9 cellular contexts compared by ENCODE assay signal in the genomic region with DNA sequence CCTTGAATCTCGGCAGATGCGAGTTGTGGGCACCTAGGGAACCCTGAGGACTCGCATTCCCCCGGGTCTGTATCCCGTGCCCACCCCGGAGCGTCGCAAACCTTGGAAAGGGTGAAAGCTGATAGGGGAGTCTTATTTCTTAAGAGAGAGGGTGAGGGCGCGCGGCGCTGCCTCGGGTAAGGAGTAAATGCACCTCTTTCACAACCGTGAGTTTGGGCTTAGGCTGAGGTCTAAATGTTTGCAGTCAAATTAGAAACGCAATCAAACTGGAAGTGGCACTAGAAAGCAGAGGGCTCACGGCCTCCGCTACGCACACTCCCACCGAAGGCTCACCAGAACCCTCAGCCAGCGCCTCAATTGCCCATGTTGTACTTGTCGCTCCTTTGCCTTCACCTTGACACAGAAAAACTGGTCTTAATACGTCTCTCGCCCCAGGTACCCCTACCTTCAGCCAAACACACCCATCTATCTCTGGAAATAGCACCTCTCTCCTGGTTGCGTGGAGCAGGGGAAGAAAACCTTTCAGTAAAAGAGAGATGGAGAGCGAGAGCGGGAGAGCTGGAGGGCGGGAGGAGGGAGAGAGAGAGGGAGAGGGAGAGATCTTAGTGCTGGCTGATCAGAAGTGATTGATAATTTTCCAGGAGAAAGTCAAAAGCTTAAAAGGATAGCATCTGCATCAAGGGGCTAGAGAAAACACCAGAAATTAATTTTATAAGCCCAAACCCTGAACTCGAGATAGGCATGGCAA. TPM values are rescaled to one million over a fixed set of nuclear protein-coding genes. Genes with fewer than 3 reads are reported as not detected.
DNase-seq lines count a peak whose midpoint lies in the region; ATAC-seq and TF ChIP-seq lines count a peak whose summit lies in the region.
"Had no signal": no experiment of that assay in that cellular context is flagged by ENCODE, and none has a peak within 500 bp of the region (broad histone marks: within the 10 kb centered on the region; RNA-seq: fewer than 3 reads in every experiment).

No MANE protein-coding gene starts in this region.

- no peak overlapping the region for H2AK9ac ChIP-seq in IMR-90 (replicated peaks; ENCODE audit: low read depth, low read length, poor library complexity)

- H3K9ac ChIP-seq in IMR-90 (ENCODE audit: low read depth, low read length) = no peak overlapping the region
- no peak overlapping the region for H3K9ac ChIP-seq in iPS-18a (ENCODE audit: low read length)

- H3K14ac ChIP-seq in IMR-90 (replicated peaks; ENCODE audit: low read depth, low read length) = no peak overlapping the region

- ATAC-seq in IMR-90 (ENCODE audit: low read depth) (no peak), HG03280 (IDR thresholded peaks at IDR 0.05; ENCODE audit: unreplicated experiment) (no peak), GM18517 (IDR thresholded peaks at IDR 0.05; ENCODE audit: unreplicated experiment) (no peak)
- ATAC-seq: SK-N-SH treated with all-trans-retinoic acid at 6 μM for 48 hours had no signal

- no peak for TF ChIP-seq POLR2A in IMR-90 (IDR thresholded peaks at IDR 0.05; ENCODE audit: low read depth, low read length)

- H3K9me3 Mint-ChIP-seq in activated T-helper 1 cell treated with anti-CD3 and anti-CD28 coated beads, Interleukin-12 subunit alpha, Interleukin-12 subunit beta, Interleukin-2, Interleukin-4 antibody, amounts not matched to agents 30 ng/mL and 10 ng/mL and 1 ng/mL, durations not matched to agents 14 hours and 24 hours and 36 hours = no peaks in the 10 kb centered on the region

- no peak overlapping the region for H3K4me3 ChIP-seq in IMR-90 (ENCODE audit: insufficient read depth, low read depth, low read length)
- H3K4me3 ChIP-seq in iPS-18a (ENCODE audit: low read length) = peak overlapping the region; percentile 83
- peak overlapping the region; percentile 15 for H3K4me3 ChIP-seq in skeletal muscle cell (ENCODE audit: low read depth, low read length)

- dilution Hi-C loops in IMR-90 (cut with HindIII; ENCODE audit: low sequenced_read_pairs, unreplicated experiment) = no loop called here

- H4K20me1 ChIP-seq in IMR-90 (ENCODE audit: insufficient read depth, low read length) = no peaks in the 10 kb centered on the region

- no peak overlapping the region for H2BK15ac ChIP-seq in IMR-90 (ENCODE audit: low read depth, low read length)

- no TSS peak for BruUV-seq in IMR-90 (replicated peaks; lab: Mats Ljungman, UMichigan)

- peaks cover 6% of the 10 kb centered on the region; the same call in 1 of the 2 replicates for H3K36me3 ChIP-seq in IMR-90 (ENCODE audit: control insufficient read depth, insufficient read depth, low read length)
- H3K36me3 ChIP-seq in iPS-18a (ENCODE audit: control insufficient read depth, low read depth, low read length) = no peaks in the 10 kb centered on the region

- H3K27me3 ChIP-seq in IMR-90 (ENCODE audit: control insufficient read depth, insufficient read depth, low read length) (no peaks in the 10 kb centered on the region), iPS-18a (ENCODE audit: control insufficient read depth, insufficient read depth, low read length) (peaks cover 93% of the 10 kb centered on the region)

- no peak overlapping the region; a peak in 1 of 4 replicates for H4K8ac ChIP-seq in IMR-90 (ENCODE audit: low read depth in 2 of 2, low read length in 2 of 2)

- no peak overlapping the region for H4K5ac ChIP-seq in IMR-90 (ENCODE audit: low read depth, low read length)

- H3K27ac ChIP-seq in IMR-90 (ENCODE audit: insufficient read depth, low read length) (no peak overlapping the region), iPS-18a (ENCODE audit: low read length) (no peak overlapping the region)

- no peak for TF ChIP-seq CTCF in IMR-90 (conservative IDR thresholded peaks at IDR 0.05; ENCODE audit: low read depth, low read length)

- no peak overlapping the region for H2BK120ac ChIP-seq in IMR-90 (ENCODE audit: low read depth, low read length)

- H3K23ac ChIP-seq in IMR-90 (ENCODE audit: low read depth, low read length) = no peak overlapping the region

- no peak overlapping the region for H3K4me2 ChIP-seq in IMR-90 (ENCODE audit: low read depth, low read length)

- peak overlapping the region; percentile 49 for H3K4me3 Mint-ChIP-seq in activated T-helper 1 cell treated with anti-CD3 and anti-CD28 coated beads, Interleukin-12 subunit alpha, Interleukin-12 subunit beta, Interleukin-2, Interleukin-4 antibody, amounts not matched to agents 30 ng/mL and 10 ng/mL and 1 ng/mL, durations not matched to agents 14 hours and 24 hours and 36 hours

- 83% methylated on average over 15 of the region's 28 CpGs; no CpG with 5 or more reads in 1 of the 2 experiments for WGBS in IMR-90 (ENCODE audit: extremely low coverage in 2 of 2, insufficient read length in 1 of 2), 2 experiments

- H4K91ac ChIP-seq in IMR-90 (ENCODE audit: insufficient read depth, low read depth, low read length) = no peak overlapping the region

- POLR2A ChIA-PET in IMR-90 (lab: Charles Lee; ENCODE audit: unreplicated experiment) = no interaction called here

- H3K36me3 Mint-ChIP-seq in activated T-helper 1 cell treated with anti-CD3 and anti-CD28 coated beads, Interleukin-12 subunit alpha, Interleukin-12 subunit beta, Interleukin-2, Interleukin-4 antibody, amounts not matched to agents 30 ng/mL and 10 ng/mL and 1 ng/mL, durations not matched to agents 14 hours and 24 hours and 36 hours (ENCODE audit: low read depth) = peaks cover 9% of the 10 kb centered on the region

- H3K9me3 ChIP-seq in IMR-90 (ENCODE audit: control insufficient read depth, insufficient read depth, low read length) (no peaks in the 10 kb centered on the region), iPS-18a (ENCODE audit: control insufficient read depth, low read depth, low read length) (no peaks in the 10 kb centered on the region)

- peaks cover 8% of the 10 kb centered on the region; the same call in 1 of the 2 replicates for H3K9me1 ChIP-seq in IMR-90 (ENCODE audit: insufficient read depth, low read length)

- H3K79me1 ChIP-seq in IMR-90 (ENCODE audit: low read depth in 1 of 2, low read length in 2 of 2) = peaks cover 10 to 19% of the 10 kb centered on the region in 2 experiments; a peak in 2 of 4 replicates

- H3K4me1 ChIP-seq in IMR-90 (ENCODE audit: control insufficient read depth, insufficient read depth, low read length) = peaks cover 7% of the 10 kb centered on the region
- H3K4me1 ChIP-seq in iPS-18a (ENCODE audit: control insufficient read depth, low read depth, low read length) = peaks cover 37% of the 10 kb centered on the region

- H3K18ac ChIP-seq in IMR-90 (ENCODE audit: low read depth, low read length) = no peak overlapping the region

- intact Hi-C loops in IMR-90 (cut with micrococcal nuclease) (loop anchor here (5.0 to 10.0 kb wide), 2 partner anchors 840 to 1577 kb away; no protein-coding TSS in a partner anchor), posterior vena cava (cut with DNase I) (loop anchor here (5.0 to 10.0 kb wide), 2 partner anchors 557 to 560 kb away; no protein-coding TSS in a partner anchor)
- intact Hi-C loops in activated T-helper 1 cell treated with anti-CD3 and anti-CD28 coated beads, Interleukin-12 subunit alpha, Interleukin-12 subunit beta, Interleukin-2, Interleukin-4 antibody, amounts not matched to agents 30 ng/mL and 10 ng/mL and 1 ng/mL, durations not matched to agents 14 hours and 24 hours and 36 hours (cut with micrococcal nuclease) = loop anchor here (5.0 to 10.0 kb wide), 4 partner anchors 197 to 865 kb away; partner anchors contain the start of genes DUSP10 and MARK1

- no peak for TF ChIP-seq RAD21 in IMR-90 (IDR thresholded peaks at IDR 0.05; ENCODE audit: low read length)

- no peak for DNase-seq in IMR-90
- no peak for DNase-seq in activated T-helper 1 cell treated with anti-CD3 and anti-CD28 coated beads, Interleukin-12 subunit alpha, Interleukin-12 subunit beta, Interleukin-2, Interleukin-4 antibody, amounts not matched to agents 30 ng/mL and 10 ng/mL and 1 ng/mL, durations not matched to agents 14 hours and 24 hours and 36 hours (ENCODE audit: low spot score)
- no peak for DNase-seq in skeletal muscle cell (ENCODE audit: low read depth)
- no peak for DNase-seq in posterior vena cava (ENCODE audit: low spot score)
- DNase-seq in DMS153 (lab: John Stamatoyannopoulos, UW) = no peak

- in situ Hi-C loops in IMR-90 (cut with MboI; ENCODE audit: low sequenced_read_pairs) = loop anchor here (10.0 kb wide), 1 partner anchor 327 kb away; no protein-coding TSS in a partner anchor

- no peak overlapping the region for H3K4ac ChIP-seq in IMR-90 (ENCODE audit: low read depth, low read length)

- H3K56ac ChIP-seq in IMR-90 (ENCODE audit: extremely low read depth, insufficient read depth, low read length) = no peak overlapping the region

- no peak overlapping the region for H3K27ac Mint-ChIP-seq in activated T-helper 1 cell treated with anti-CD3 and anti-CD28 coated beads, Interleukin-12 subunit alpha, Interleukin-12 subunit beta, Interleukin-2, Interleukin-4 antibody, amounts not matched to agents 30 ng/mL and 10 ng/mL and 1 ng/mL, durations not matched to agents 14 hours and 24 hours and 36 hours

- no peak overlapping the region for H2BK5ac ChIP-seq in IMR-90 (ENCODE audit: low read depth, low read length, poor library complexity, severe bottlenecking)

- no peak overlapping the region for H2BK20ac ChIP-seq in IMR-90 (ENCODE audit: low read depth, low read length)

- no peak overlapping the region for H2AK5ac ChIP-seq in IMR-90 (ENCODE audit: low read depth, low read length)

- peaks cover 69% of the 10 kb centered on the region for H3K27me3 Mint-ChIP-seq in activated T-helper 1 cell treated with anti-CD3 and anti-CD28 coated beads, Interleukin-12 subunit alpha, Interleukin-12 subunit beta, Interleukin-2, Interleukin-4 antibody, amounts not matched to agents 30 ng/mL and 10 ng/mL and 1 ng/mL, durations not matched to agents 14 hours and 24 hours and 36 hours (ENCODE audit: insufficient read depth)

- CTCF ChIA-PET in IMR-90 (lab: Yijun Ruan, JAX) = no interaction called here

- H2AFZ ChIP-seq in IMR-90 (replicated peaks; ENCODE audit: low read length, poor library complexity) = peak overlapping the region; percentile 59

- peaks cover 36% of the 10 kb centered on the region for H3K4me1 Mint-ChIP-seq in activated T-helper 1 cell treated with anti-CD3 and anti-CD28 coated beads, Interleukin-12 subunit alpha, Interleukin-12 subunit beta, Interleukin-2, Interleukin-4 antibody, amounts not matched to agents 30 ng/mL and 10 ng/mL and 1 ng/mL, durations not matched to agents 14 hours and 24 hours and 36 hours (ENCODE audit: low read depth)

TF ChIP-seq in IMR-90, 13 proteins besides CTCF, POLR2A, EP300 and RAD21 (continues in another document):
- no peak for TF ChIP-seq FOS (IDR thresholded peaks at IDR 0.05; ENCODE audit: low read depth, low read length)

RNA-seq across cellular contexts. Expression of gene HLX, which starts 1.7 kb away (rescaled TPM):
- total RNA-seq in IMR-90 (2012; rRNA removed) (3.9 and 4.3 TPM in 2 replicates), posterior vena cava (10 to 100 TPM; 16.2 to 22.1 TPM)
- polyA plus RNA-seq in IMR-90 (2012; rRNA removed) = 5.9 and 6.1 TPM in 2 replicates
- polyA plus RNA-seq in IMR-90 (2012; cell fraction: cytosol; rRNA removed) = 8.2 and 12.8 TPM in 2 replicates
- 8.7 and 9.6 TPM in 2 replicates for polyA plus RNA-seq in IMR-90 (2012; cell fraction: nucleus; rRNA removed; ENCODE audit: low replicate concordance)
- 5.1 and 6.3 TPM in 2 replicates for total RNA-seq in activated T-helper 1 cell treated with anti-CD3 and anti-CD28 coated beads, Interleukin-12 subunit alpha, Interleukin-12 subunit beta, Interleukin-2, Interleukin-4 antibody, amounts not matched to agents 30 ng/mL and 10 ng/mL and 1 ng/mL, durations not matched to agents 14 hours and 24 hours and 36 hours
